9 cellular contexts compared by ENCODE assay signal in the genomic region with DNA sequence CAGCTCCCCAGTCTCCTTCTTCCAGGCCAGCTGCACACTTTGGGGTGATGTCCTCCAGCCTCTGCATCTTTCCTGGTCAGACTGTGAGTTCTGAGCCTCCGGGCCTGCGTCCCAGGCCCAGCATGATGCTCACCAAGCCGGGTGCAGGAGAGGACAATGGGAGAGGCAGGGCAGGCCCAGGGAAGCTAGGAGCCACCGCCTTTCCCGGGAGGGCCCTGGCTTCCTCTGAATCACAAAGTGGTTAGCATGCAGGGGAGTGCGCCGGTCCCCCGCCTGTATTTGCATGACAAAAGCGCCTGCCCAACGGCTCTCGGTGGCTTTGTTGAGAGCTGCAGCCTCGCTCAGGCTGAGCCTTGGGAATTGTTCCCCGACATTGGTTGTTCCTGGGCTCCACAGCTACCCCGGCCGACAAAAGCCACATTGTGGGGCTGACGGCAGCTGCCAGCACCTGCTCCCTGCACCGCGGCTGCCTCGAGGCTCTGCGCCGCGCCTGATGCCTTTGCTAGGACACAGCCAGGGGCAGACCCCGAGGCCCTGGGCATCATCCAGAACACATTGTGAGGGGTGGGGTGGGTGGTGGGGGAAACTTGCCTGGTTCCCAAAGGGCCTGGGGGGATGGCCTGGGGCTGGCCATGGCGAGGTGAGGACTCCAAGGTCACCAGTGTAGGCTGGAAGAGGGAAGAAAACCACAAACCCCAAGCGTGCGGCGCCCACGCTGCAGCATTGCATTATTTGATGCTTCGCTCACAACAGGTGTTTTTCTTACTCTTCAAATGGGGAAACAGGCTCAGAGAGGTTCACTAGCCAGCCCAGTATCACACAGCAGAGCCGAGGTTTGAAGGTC. TPM values are rescaled to one million over a fixed set of nuclear protein-coding genes. Genes with fewer than 3 reads are reported as not detected.
DNase-seq lines count a peak whose midpoint lies in the region; ATAC-seq and TF ChIP-seq lines count a peak whose summit lies in the region.
"Had no signal": no experiment of that assay in that cellular context is flagged by ENCODE, and none has a peak within 500 bp of the region (broad histone marks: within the 10 kb centered on the region; RNA-seq: fewer than 3 reads in every experiment).

No MANE protein-coding gene starts in this region.

- no peak overlapping the region for H3K4me3 ChIP-seq in endodermal cell (ENCODE audit: low read length)
- H3K4me3 ChIP-seq: PC-9 had no signal

- peaks cover 30% of the 10 kb centered on the region for H3K4me1 Mint-ChIP-seq in endodermal cell
- peaks cover 0 to 27% of the 10 kb centered on the region in 2 donors for H3K4me1 Mint-ChIP-seq in natural killer cell

- no peaks in the 10 kb centered on the region for H3K9me3 ChIP-seq in endodermal cell (ENCODE audit: control insufficient read depth, low read length)

- peaks cover 48% of the 10 kb centered on the region for H3K27me3 ChIP-seq in endodermal cell (ENCODE audit: control insufficient read depth, insufficient read depth, low read length, poor library complexity, severe bottlenecking)

- intact Hi-C loops in natural killer cell (cut with micrococcal nuclease) = no loop called here

- no peaks in the 10 kb centered on the region for H3K9me3 Mint-ChIP-seq in endodermal cell
- no peaks in the 10 kb centered on the region for H3K9me3 Mint-ChIP-seq in natural killer cell

- H3K36me3 ChIP-seq in endodermal cell (ENCODE audit: control insufficient read depth, insufficient read depth, low read length) = no peaks in the 10 kb centered on the region

- H3K27me3 Mint-ChIP-seq in endodermal cell (ENCODE audit: insufficient read depth) = peaks cover 46% of the 10 kb centered on the region
- H3K27me3 Mint-ChIP-seq in natural killer cell (ENCODE audit: low read depth in 2 of 2) = peaks cover 0 to 5% of the 10 kb centered on the region in 2 donors

- peak; percentile 42 for DNase-seq in DMS79 (lab: John Stamatoyannopoulos, UW)
- DNase-seq in NCI-H2107 treated with DMSO at 0.1 percent for 48 hours (lab: John Stamatoyannopoulos, UW; ENCODE audit: unreplicated experiment) = peak; percentile 77
- DNase-seq in endodermal cell = peak; percentile 96
- peak; percentile 75 for DNase-seq in middle frontal gyrus (ENCODE audit: extremely low spot score, low spot score)
- DNase-seq in NOMO-1 treated with DMSO at 0.1 percent for 48 hours (lab: John Stamatoyannopoulos, UW; ENCODE audit: unreplicated experiment) = no peak
- no peak for DNase-seq in natural killer cell

- ATAC-seq in GM18498 (IDR thresholded peaks at IDR 0.05; ENCODE audit: unreplicated experiment) (no peak), HG02763 (IDR thresholded peaks at IDR 0.05; ENCODE audit: unreplicated experiment) (no peak), natural killer cell (no peak)

- TF ChIP-seq CTCF in endodermal cell (conservative IDR thresholded peaks at IDR 0.05) (no peak), natural killer cell (IDR thresholded peaks at IDR 0.05) (no peak)

- H3K36me3 Mint-ChIP-seq in endodermal cell (ENCODE audit: low read depth) = no peaks in the 10 kb centered on the region
- no peaks in the 10 kb centered on the region for H3K36me3 Mint-ChIP-seq in natural killer cell

- H3K27ac Mint-ChIP-seq in endodermal cell = no peak overlapping the region
- H3K27ac Mint-ChIP-seq in natural killer cell = no peak overlapping the region

- no peak overlapping the region for H3K9ac ChIP-seq in endodermal cell (ENCODE audit: extremely low read depth, low read length, poor library complexity, severe bottlenecking)

- H3K4me3 Mint-ChIP-seq in endodermal cell = peak overlapping the region; percentile 24
- H3K4me3 Mint-ChIP-seq in natural killer cell = no peak overlapping the region

- peaks cover 13% of the 10 kb centered on the region for H3K4me1 ChIP-seq in endodermal cell (ENCODE audit: control insufficient read depth, insufficient read depth, low read length)

- WGBS in endodermal cell (ENCODE audit: insufficient coverage in 1 of 2, insufficient read length in 1 of 2), 2 experiments = 14 to 35% methylated on average over 16 to 30 of the region's 30 CpGs

- H3K27ac ChIP-seq in endodermal cell (ENCODE audit: low read depth, low read length) = peak overlapping the region; percentile 99
- H3K27ac ChIP-seq: PC-9 had no signal

RNA-seq across cellular contexts. Expression of a gene that starts 20.0 kb away (rescaled TPM):
- total RNA-seq in endodermal cell (10 to 100 TPM; 18.7 to 18.9 TPM), natural killer cell (100 to 1,000 TPM; 277 to 328 (median 300) TPM)
- polyA plus RNA-seq in endodermal cell (2013, experiment 1 of 2) = 58.0 TPM
- 51.5 TPM for polyA plus RNA-seq in endodermal cell (2013, experiment 2 of 2)

Comparison
In these comparisons a context has a peak if more than half of its experiments do, and no peak if none do; other contexts are left out.
1. DNase-seq: peak in DMS79 (single experiment), NCI-H2107 treated with DMSO at 0.1 percent for 48 hours (single experiment), endodermal cell (single experiment) and middle frontal gyrus (single experiment); none in NOMO-1 treated with DMSO at 0.1 percent for 48 hours (single experiment) and natural killer cell (single experiment).
2. RNA of a gene that starts 20.0 kb away (total RNA-seq): 277 to 328 TPM in natural killer cell; 18.7 to 18.9 TPM in endodermal cell; every median in the first group is over 10 times any median in the second.